10 cellular contexts compared by ENCODE assay signal in genomic region chr14:103418508-103418818, GRCh38. TPM values are rescaled to one million over a fixed set of nuclear protein-coding genes. Genes with fewer than 3 reads are reported as not detected.
DNase-seq lines count a peak whose midpoint lies in the region; ATAC-seq, FAIRE-seq and TF ChIP-seq lines count a peak whose summit lies in the region.
"Had no signal": no experiment of that assay in that cellular context is flagged by ENCODE, and none has a peak within 500 bp of the region (broad histone marks: within the 10 kb centered on the region; RNA-seq: fewer than 3 reads in every experiment).

No MANE protein-coding gene starts in this region.

- in situ Hi-C loops in SK-MEL-5 (cut with HindIII; ENCODE audit: low pct_unique_long_range_greater_than_20kb, low sequenced_read_pairs): no loop called here

- no peak overlapping the region for H3K4me3 Mint-ChIP-seq in T-cell

- peak; percentile 5 for DNase-seq in A172 (ENCODE audit: low spot score)
- no peak for DNase-seq in GM19239 (ENCODE audit: insufficient read length, low spot score)
- peak; percentile 49 for DNase-seq in SK-MEL-5 (ENCODE audit: low read depth, low spot score)
- peak; percentile 85 for DNase-seq in fibroblast of pulmonary artery (ENCODE audit: low read depth)
- no peak for DNase-seq in NCI-H446 (lab: John Stamatoyannopoulos, UW)
- no peak for DNase-seq in T-cell
- no peak for DNase-seq in SW 1271 (lab: John Stamatoyannopoulos, UW)
- DNase-seq: DMS79 treated with DMSO at 0.1 percent for 48 hours, WERI-Rb-1 had no signal

- H3K27me3 Mint-ChIP-seq in T-cell: no peaks in the 10 kb centered on the region

- POLR2A ChIA-PET in T-cell (lab: Charles Lee): interaction anchor here (0.6 kb wide), 3 partner anchors 13 to 1610 kb away, joined by 3 to 8 read pairs (median 6); no protein-coding TSS in a partner anchor

- ATAC-seq in T-cell (replicated peaks in 1 of 4) (no peak), HG03095 (IDR thresholded peaks at IDR 0.05; ENCODE audit: unreplicated experiment) (no peak)

- H3K36me3 Mint-ChIP-seq in T-cell: peaks cover 42% of the 10 kb centered on the region

- no peak overlapping the region for H3K4me3 ChIP-seq in fibroblast of pulmonary artery (replicated peaks; ENCODE audit: low read depth, low read length)

- H3K27ac Mint-ChIP-seq in T-cell: no peak overlapping the region

- peaks cover 49 to 57% (median 55%) of the 10 kb centered on the region in 3 donors for H3K4me1 Mint-ChIP-seq in T-cell

- TF ChIP-seq CTCF in fibroblast of pulmonary artery (IDR thresholded peaks at IDR 0.05; ENCODE audit: low read length, missing control alignments): no peak

- no peaks in the 10 kb centered on the region for H3K9me3 Mint-ChIP-seq in T-cell

- CTCF ChIA-PET in T-cell (lab: Charles Lee): interaction anchor here in 1 of 2 donors (1.0 kb wide), 1 partner anchor 53 kb away, joined by 4 read pairs; no protein-coding TSS in a partner anchor

- peak; percentile 87 for FAIRE-seq in GM19239 (lab: Jason Lieb, UNC)

RNA-seq across cellular contexts. Expression of gene MARK3, which starts 33.2 kb away (rescaled TPM):
- total RNA-seq in A172 (2014; rRNA removed; shearing (Covaris generic)): 31.8 and 40.4 TPM in 2 replicates
- total RNA-seq in SK-MEL-5 (2014; rRNA removed; shearing (Covaris generic)): 57.2 and 60.6 TPM in 2 replicates
- polyA plus RNA-seq in SK-MEL-5 (2015; cell fraction: cytosol; rRNA removed): 54.4 and 58.8 TPM in 2 replicates
- polyA plus RNA-seq in SK-MEL-5 (2015; cell fraction: nucleus; rRNA removed): 165 and 185 TPM in 2 replicates
- 100 to 1,000 TPM in 4 of 5 donors, 10 to 100 TPM in 1; 94.7 to 128 (median 107) TPM for total RNA-seq in T-cell

Comparison
In these comparisons a context has a peak if more than half of its experiments do, and no peak if none do; other contexts are left out.
1. DNase-seq: peak in A172 (single experiment), SK-MEL-5 (single experiment) and fibroblast of pulmonary artery (single experiment); none in GM19239 (single experiment), NCI-H446 (0 of 2), T-cell (0 of 34) and SW 1271 (0 of 2).